Comparison of ENCODE assay signal across 23 cellular contexts in the genomic region with DNA sequence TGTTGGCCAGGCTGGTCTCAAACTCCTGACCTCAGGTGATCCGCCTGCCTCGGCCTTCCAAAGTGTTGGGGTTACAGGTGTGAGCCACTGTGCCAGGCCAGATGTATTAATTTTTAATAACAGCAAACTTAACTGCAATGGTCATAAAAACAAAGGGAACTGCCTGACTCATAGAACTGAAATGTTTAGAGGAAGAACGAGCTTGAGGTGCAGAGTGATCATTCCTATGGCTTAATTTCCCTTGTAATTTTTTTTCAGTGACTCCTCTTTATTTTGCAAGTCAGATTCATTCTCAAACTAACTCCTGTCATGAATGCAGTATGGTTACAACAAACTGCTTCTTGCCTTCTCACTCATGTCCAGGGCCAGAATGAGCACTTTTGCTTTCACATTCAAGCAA.
"Had no signal": no experiment of that assay in that cellular context is flagged by ENCODE, and none has a peak within 500 bp of the region (broad histone marks: within the 10 kb centered on the region; RNA-seq: fewer than 3 reads in every experiment).

No MANE protein-coding gene starts in this region.

- H3K4me1 ChIP-seq: breast epithelium had no signal

- H3K36me3 Mint-ChIP-seq: activated CD4-positive, alpha-beta memory T cell treated with anti-CD3 and anti-CD28 coated beads for 36 hours; activated naive CD8-positive, alpha-beta T cell had no signal

- H3K27me3 Mint-ChIP-seq: activated CD4-positive, alpha-beta memory T cell treated with anti-CD3 and anti-CD28 coated beads for 36 hours; activated CD4-positive, alpha-beta T cell treated with anti-CD3 and anti-CD28 coated beads, Interleukin-2, amount 10 ng/mL, durations not matched to agents 7 days and 5 days had no signal

- H3K9me3 ChIP-seq: breast epithelium, SK-N-SH had no signal

- H3K9me3 Mint-ChIP-seq: activated CD4-positive, alpha-beta T cell treated with anti-CD3 and anti-CD28 coated beads, Interleukin-2, amount 10 ng/mL, durations not matched to agents 7 days and 5 days; activated naive CD4-positive, alpha-beta T cell treated with anti-CD3 and anti-CD28 coated beads for 36 hours had no signal

- H3K4me2 ChIP-seq: KMS-11, SK-N-SH had no signal

- H3K36me3 ChIP-seq: breast epithelium had no signal

- DNase-seq: activated CD4-positive, alpha-beta memory T cell treated with anti-CD3 and anti-CD28 coated beads for 36 hours; activated CD4-positive, alpha-beta T cell treated with anti-CD3 and anti-CD28 coated beads, Interleukin-2, amount 10 ng/mL, durations not matched to agents 7 days and 5 days; activated CD4-positive, CD25-positive, alpha-beta regulatory T cell; activated gamma-delta T cell; activated naive CD4-positive, alpha-beta T cell treated with anti-CD3 and anti-CD28 coated beads for 36 hours; activated T-cell treated with anti-CD3 and anti-CD28 coated beads for 4 hours; activated T-cell treated with anti-CD3 and anti-CD28 coated beads, Interleukin-2, amount 50 U/mL, for 48 hours; central memory CD4-positive, alpha-beta T cell; NCI-H1092; NCI-H1417; NCI-H1694; NCI-H2029 treated with DMSO at 0.1 percent for 48 hours; NCI-H345; NCI-H510A; NCI-H526 treated with DMSO at 0.1 percent for 48 hours; SK-N-SH; T-helper 1 cell had no signal

- H3K4me3 Mint-ChIP-seq: activated CD4-positive, alpha-beta memory T cell treated with anti-CD3 and anti-CD28 coated beads for 36 hours; activated CD4-positive, alpha-beta T cell treated with anti-CD3 and anti-CD28 coated beads, Interleukin-2, amount 10 ng/mL, durations not matched to agents 7 days and 5 days; activated naive CD4-positive, alpha-beta T cell treated with anti-CD3 and anti-CD28 coated beads for 36 hours; activated naive CD8-positive, alpha-beta T cell; activated T-helper 17 cell treated with anti-CD3 and anti-CD28 coated beads, Interleukin-2, amount 50 U/mL, for 72 hours had no signal

- H3K4me3 ChIP-seq: breast epithelium had no signal

- H3K27ac ChIP-seq: breast epithelium, KMS-11, VCaP had no signal

- H3K27ac Mint-ChIP-seq: activated CD4-positive, alpha-beta memory T cell treated with anti-CD3 and anti-CD28 coated beads for 36 hours; activated CD4-positive, alpha-beta T cell treated with anti-CD3 and anti-CD28 coated beads, Interleukin-2, amount 10 ng/mL, durations not matched to agents 7 days and 5 days; activated naive CD4-positive, alpha-beta T cell treated with anti-CD3 and anti-CD28 coated beads for 36 hours; activated naive CD8-positive, alpha-beta T cell; activated T-helper 17 cell treated with anti-CD3 and anti-CD28 coated beads, Interleukin-2, amount 50 U/mL, for 72 hours had no signal

- H3K4me1 Mint-ChIP-seq: activated CD4-positive, alpha-beta T cell treated with anti-CD3 and anti-CD28 coated beads, Interleukin-2, amount 10 ng/mL, durations not matched to agents 7 days and 5 days; activated T-helper 17 cell treated with anti-CD3 and anti-CD28 coated beads, Interleukin-2, amount 50 U/mL, for 72 hours had no signal

- ATAC-seq: activated T-helper 17 cell treated with anti-CD3 and anti-CD28 coated beads, Interleukin-2, amount 50 U/mL, for 72 hours; Right ventricle myocardium inferior had no signal

- H3K9ac ChIP-seq: KMS-11, SK-N-SH had no signal

- H3K9me2 ChIP-seq: SK-N-SH had no signal

- H3K27me3 ChIP-seq: breast epithelium had no signal
